In genomic region chr20:49538950-49539349, GRCh38 we compare ENCODE assay signal across 28 cellular contexts. TPM values are rescaled to one million over a fixed set of nuclear protein-coding genes. Genes with fewer than 3 reads are reported as not detected.
"Had no signal": no experiment of that assay in that cellular context is flagged by ENCODE, and none has a peak within 500 bp of the region (broad histone marks: within the 10 kb centered on the region; RNA-seq: fewer than 3 reads in every experiment).

No MANE protein-coding gene starts in this region.

- H3K27ac ChIP-seq: colonic mucosa, epithelial cell of prostate, esophagus squamous epithelium, gastrocnemius medialis, heart right ventricle, left lung, lower lobe of right lung had no signal

- H3K27me3 ChIP-seq: colonic mucosa, gastrocnemius medialis, heart right ventricle, left lung had no signal

- DNase-seq: colonic mucosa; cortex of kidney; effector CD8-positive, alpha-beta T cell; effector memory CD8-positive, alpha-beta T cell; endodermal cell; erythroblast; esophagus squamous epithelium; foreskin fibroblast; foreskin melanocyte; gastrocnemius medialis; glutamatergic neuron; heart right ventricle; hippocampal formation; left cardiac atrium; left lung; left ventricle myocardium superior; lower lobe of right lung; mesenchymal stem cell; mucosa of descending colon; naive B cell had no signal

- H3K9me3 ChIP-seq: colonic mucosa, esophagus squamous epithelium, gastrocnemius medialis, left lung, lower lobe of right lung, mucosa of descending colon had no signal

- H3K36me3 ChIP-seq: colonic mucosa, gastrocnemius medialis, left lung, lower lobe of right lung had no signal

- H3K4me1 ChIP-seq: colonic mucosa, gastrocnemius medialis, left lung had no signal

- ATAC-seq: effector memory CD8-positive, alpha-beta T cell; esophagus mucosa; gastrocnemius medialis; heart right ventricle; left cardiac atrium; left lung; left ventricle myocardium superior; lower lobe of right lung; mucosa of descending colon had no signal

- H3K4me3 ChIP-seq: colonic mucosa, esophagus squamous epithelium, gastrocnemius medialis, heart right ventricle, left lung, lower lobe of right lung, mucosa of descending colon had no signal

- FAIRE-seq: endometrium, islet of Langerhans, keratinocyte had no signal

RNA-seq across cellular contexts. Expression of gene PTGIS, which starts 29.0 kb away (rescaled TPM):
- polyA plus RNA-seq: keratinocyte had no signal

RNA-seq across cellular contexts. Expression of gene KCNB1, which starts 56.5 kb away (rescaled TPM):
- total RNA-seq: dermis microvascular lymphatic vessel endothelial cell, glomerular endothelial cell, kidney epithelial cell had no signal
- polyA plus RNA-seq: keratinocyte had no signal
